ENCODE assay signal across 11 cellular contexts in the genomic region with DNA sequence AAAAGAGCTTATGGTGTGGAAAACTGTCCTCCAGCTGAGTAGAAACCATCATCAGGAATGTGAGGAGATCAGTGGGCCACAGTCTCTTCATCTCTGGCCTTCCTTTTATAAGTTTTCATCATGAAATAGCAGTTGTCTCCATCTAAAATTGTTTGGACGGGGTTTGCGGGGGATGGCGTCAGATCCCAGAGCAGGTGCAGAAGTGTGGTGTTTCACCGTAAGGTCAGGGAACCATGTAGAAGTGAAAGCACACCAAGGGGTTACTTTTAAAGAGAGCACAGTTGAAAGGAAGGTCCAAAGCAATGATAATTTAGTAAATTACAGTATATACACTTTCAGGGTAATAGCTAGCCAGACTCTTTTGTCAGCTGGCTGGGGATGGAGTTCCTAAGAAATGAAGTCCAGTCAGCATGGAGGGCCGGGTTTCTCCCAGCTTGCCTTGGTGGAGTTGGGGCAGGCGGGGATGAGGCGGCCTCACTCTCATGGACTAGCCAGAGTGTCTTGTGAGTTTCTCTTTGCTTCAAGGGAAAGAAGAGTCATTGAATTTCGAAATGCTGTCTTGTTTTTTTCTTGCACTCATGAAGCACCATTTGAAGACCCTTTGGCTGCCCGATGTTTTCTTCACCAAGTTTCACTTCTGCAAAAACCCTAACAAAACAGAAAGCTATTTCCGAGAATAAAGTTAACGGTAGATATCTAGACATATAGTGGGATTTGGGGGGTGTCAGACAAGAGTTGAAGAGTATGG.
DNase-seq lines count a peak whose midpoint lies in the region; ATAC-seq and TF ChIP-seq lines count a peak whose summit lies in the region.
"Had no signal": no experiment of that assay in that cellular context is flagged by ENCODE, and none has a peak within 500 bp of the region (broad histone marks: within the 10 kb centered on the region; RNA-seq: fewer than 3 reads in every experiment).

No MANE protein-coding gene starts in this region.

- H3K4me1 Mint-ChIP-seq in activated CD8-positive, alpha-beta memory T cell treated with anti-CD3 and anti-CD28 coated beads, Interleukin-2, amount 10 ng/mL, durations not matched to agents 7 days and 5 days: peaks cover 2% of the 10 kb centered on the region

- no peak overlapping the region for H3K4me3 Mint-ChIP-seq in activated CD8-positive, alpha-beta memory T cell treated with anti-CD3 and anti-CD28 coated beads, Interleukin-2, amount 10 ng/mL, durations not matched to agents 7 days and 5 days
- H3K4me3 Mint-ChIP-seq: nephron, type B pancreatic cell had no signal

- H3K36me3 Mint-ChIP-seq in activated CD8-positive, alpha-beta memory T cell treated with anti-CD3 and anti-CD28 coated beads, Interleukin-2, amount 10 ng/mL, durations not matched to agents 7 days and 5 days: peaks cover 11% of the 10 kb centered on the region

- TF ChIP-seq CTCF in GM13976 (IDR thresholded peaks at IDR 0.05; ENCODE audit: borderline replicate concordance, control extremely low read depth, extremely low read depth, insufficient read depth, missing control alignments) (no peak), left lung (IDR thresholded peaks at IDR 0.05) (no peak)

- no peaks in the 10 kb centered on the region for H3K9me3 Mint-ChIP-seq in activated CD8-positive, alpha-beta memory T cell treated with anti-CD3 and anti-CD28 coated beads, Interleukin-2, amount 10 ng/mL, durations not matched to agents 7 days and 5 days (ENCODE audit: low read depth)
- H3K9me3 Mint-ChIP-seq: nephron, type B pancreatic cell had no signal

- in situ Hi-C loops in GM13976 (cut with MboI; ENCODE audit: low sequenced_read_pairs, unreplicated experiment): loop anchor here (10.0 kb wide), 1 partner anchor 195 kb away; no protein-coding TSS in a partner anchor

- no peaks in the 10 kb centered on the region for H3K9me3 ChIP-seq in left lung

- H3K4me1 ChIP-seq in left lung: peaks cover 6 to 91% of the 10 kb centered on the region in 2 donors

- H3K36me3 ChIP-seq in left lung: peaks cover 0 to 17% of the 10 kb centered on the region in 2 donors

- no peak overlapping the region for H3K4me3 ChIP-seq in left lung

- CTCF ChIA-PET in activated CD8-positive, alpha-beta memory T cell treated with anti-CD3 and anti-CD28 coated beads, Interleukin-2, amount 10 ng/mL, durations not matched to agents 7 days and 5 days (lab: Charles Lee): no interaction called here

- no peaks in the 10 kb centered on the region for H3K27me3 Mint-ChIP-seq in activated CD8-positive, alpha-beta memory T cell treated with anti-CD3 and anti-CD28 coated beads, Interleukin-2, amount 10 ng/mL, durations not matched to agents 7 days and 5 days
- H3K27me3 Mint-ChIP-seq: type B pancreatic cell had no signal

- ATAC-seq in GM21390 (IDR thresholded peaks at IDR 0.05; ENCODE audit: unreplicated experiment) (peak; percentile 67), HG03565 (IDR thresholded peaks at IDR 0.05; ENCODE audit: unreplicated experiment) (peak; percentile 41), left lung (peak; percentile 41)
- no peak for ATAC-seq in activated CD8-positive, alpha-beta memory T cell treated with anti-CD3 and anti-CD28 coated beads, Interleukin-2, amount 10 ng/mL, durations not matched to agents 7 days and 5 days

- H3K27ac ChIP-seq in left lung: peak overlapping the region; percentile 37 to 77

- H3K27me3 ChIP-seq in left lung: no peaks in the 10 kb centered on the region

- intact Hi-C loops in left lung (cut with DNase I): no loop called here

- H3K27ac Mint-ChIP-seq in activated CD8-positive, alpha-beta memory T cell treated with anti-CD3 and anti-CD28 coated beads, Interleukin-2, amount 10 ng/mL, durations not matched to agents 7 days and 5 days: no peak overlapping the region
- H3K27ac Mint-ChIP-seq: nephron, type B pancreatic cell had no signal

- DNase-seq in GM13976 (ENCODE audit: low spot score) (peak; percentile 61), left lung (peak; percentile 72 to 86), glomerular visceral epithelial cell (ENCODE audit: extremely low spot score) (no peak), KG1 (lab: John Stamatoyannopoulos, UW) (no peak)
- no peak for DNase-seq in activated CD8-positive, alpha-beta memory T cell treated with anti-CD3 and anti-CD28 coated beads, Interleukin-2, amount 10 ng/mL, durations not matched to agents 7 days and 5 days
- DNase-seq in activated CD8-positive, alpha-beta memory T cell treated with anti-CD3 and anti-CD28 coated beads, Interleukin-2, amount 50 U/mL, for 48 hours: no peak
- DNase-seq: cortex of kidney had no signal

Comparison
In these comparisons a context has a peak if more than half of its experiments do, and no peak if none do; other contexts are left out.
1. DNase-seq: peak in GM13976 (single experiment) and left lung (2 of 2); none in glomerular visceral epithelial cell (single experiment), activated CD8-positive, alpha-beta memory T cell treated with anti-CD3 and anti-CD28 coated beads, Interleukin-2, amount 10 ng/mL, durations not matched to agents 7 days and 5 days (single experiment), activated CD8-positive, alpha-beta memory T cell treated with anti-CD3 and anti-CD28 coated beads, Interleukin-2, amount 50 U/mL, for 48 hours (single experiment) and KG1 (single experiment).